ENCODE assay signal across 29 cellular contexts in the genomic region with DNA sequence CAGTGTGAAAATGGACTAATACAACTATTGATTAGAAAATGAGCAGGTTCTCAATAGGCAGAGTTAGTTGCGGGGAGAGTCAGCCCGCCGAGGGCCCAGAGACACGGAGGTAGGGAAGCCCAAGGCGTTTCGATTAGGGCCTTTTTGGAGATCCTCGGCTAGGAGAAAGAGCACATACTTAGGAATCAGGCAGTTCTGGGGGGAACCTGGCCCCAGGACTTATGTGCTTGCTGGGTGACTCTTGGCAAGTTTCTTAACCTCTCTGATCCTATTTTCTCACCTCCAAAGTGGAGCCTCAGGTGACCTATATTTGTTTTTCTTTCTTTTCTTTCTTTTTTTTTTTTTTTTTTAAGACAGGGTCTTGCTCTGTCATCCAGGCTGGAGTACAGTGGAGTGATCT.
"Had no signal": no experiment of that assay in that cellular context is flagged by ENCODE, and none has a peak within 500 bp of the region (broad histone marks: within the 10 kb centered on the region; RNA-seq: fewer than 3 reads in every experiment).

No MANE protein-coding gene starts in this region.

- H3K27me3 ChIP-seq: testis, thyroid gland, transverse colon, upper lobe of left lung, uterus, vagina had no signal

- H3K36me3 Mint-ChIP-seq: stimulated activated effector memory CD8-positive, alpha-beta T cell treated with anti-CD3 and anti-CD28 coated beads, Interleukin-12 subunit alpha, Interleukin-12 subunit beta, amount 100 ng/mL, for 72 hours; stimulated activated memory B cell treated with anti-CD40 and anti-IgM and Interleukin-4, amounts not matched to agents 10 μg/mL and 1 μg/mL and 100 μg/mL, for 72 hours; stimulated activated naive B cell treated with anti-CD40 and anti-IgM and Interleukin-4, amounts not matched to agents 10 μg/mL and 1 μg/mL and 100 μg/mL, for 72 hours; type B pancreatic cell had no signal

- H3K27ac Mint-ChIP-seq: stimulated activated effector memory CD8-positive, alpha-beta T cell treated with anti-CD3 and anti-CD28 coated beads, Interleukin-12 subunit alpha, Interleukin-12 subunit beta, amount 100 ng/mL, for 72 hours; stimulated activated memory B cell treated with anti-CD40 and anti-IgM and Interleukin-4, amounts not matched to agents 10 μg/mL and 1 μg/mL and 100 μg/mL, for 72 hours; stimulated activated naive B cell treated with anti-CD40 and anti-IgM and Interleukin-4, amounts not matched to agents 10 μg/mL and 1 μg/mL and 100 μg/mL, for 72 hours; stimulated activated naive CD8-positive, alpha-beta T cell treated with anti-CD3 and anti-CD28 coated beads, Interleukin-15, amount 100 ng/mL, for 72 hours; stimulated activated naive CD8-positive, alpha-beta T cell treated with anti-CD3 and anti-CD28 coated beads, Interleukin-15, Interleukin-2, amounts not matched to agents 100 ng/mL and 50 ng/mL, for 24 hours; type B pancreatic cell had no signal

- H3K36me3 ChIP-seq: stomach, suprapubic skin, thoracic aorta, thyroid gland, tibial artery, tibial nerve, transverse colon, upper lobe of left lung, upper lobe of right lung, uterus, vagina had no signal

- DNase-seq: stimulated activated CD4-positive, alpha-beta T cell treated with anti-CD3 and anti-CD28 coated beads, Interleukin-2, amount 100 ng/mL, for 48 hours; stimulated activated CD4-positive, alpha-beta T cell treated with anti-CD3 and anti-CD28 coated beads, Interleukin-4, amount 100 ng/mL, for 1 hour; stimulated activated CD4-positive, alpha-beta T cell treated with anti-CD3 and anti-CD28 coated beads, Interleukin-4, amount 100 ng/mL, for 24 hours; stimulated activated CD4-positive, alpha-beta T cell treated with anti-CD3 and anti-CD28 coated beads, Interleukin-4, amount 100 ng/mL, for 4 hours; stimulated activated CD8-positive, alpha-beta memory T cell treated with anti-CD3 and anti-CD28 coated beads, Interleukin-4, amount 100 ng/mL, for 48 hours; stimulated activated naive B cell treated with anti-CD40 and anti-IgM and Interleukin-4, amounts not matched to agents 10 μg/mL and 1 μg/mL and 100 μg/mL, for 72 hours; stimulated activated naive CD4-positive, alpha-beta T cell; stimulated activated naive CD4-positive, alpha-beta T cell treated with Interleukin-2 at 50 U/mL for 16 hours; stimulated activated naive CD8-positive, alpha-beta T cell treated with anti-CD3 and anti-CD28 coated beads, Interleukin-15, amount 100 ng/mL, for 72 hours; stimulated activated naive CD8-positive, alpha-beta T cell treated with anti-CD3 and anti-CD28 coated beads, Interleukin-15, Interleukin-2, amounts not matched to agents 100 U/mL and 50 U/mL, for 24 hours; stomach; substantia nigra; testis; thyroid gland; tibial artery; transverse colon; trophoblast cell; upper lobe of left lung; upper lobe of right lung; uterus had no signal

- H3K4me3 ChIP-seq: stomach, suprapubic skin, testis, thoracic aorta, thyroid gland, tibial artery, tibial nerve, transverse colon, upper lobe of left lung, upper lobe of right lung, uterus, vagina had no signal

- H3K9me3 Mint-ChIP-seq: stimulated activated effector memory CD8-positive, alpha-beta T cell treated with anti-CD3 and anti-CD28 coated beads, Interleukin-12 subunit alpha, Interleukin-12 subunit beta, amount 100 ng/mL, for 72 hours; stimulated activated naive B cell treated with anti-CD40 and anti-IgM and Interleukin-4, amounts not matched to agents 10 μg/mL and 1 μg/mL and 100 μg/mL, for 72 hours; stimulated activated naive CD8-positive, alpha-beta T cell treated with anti-CD3 and anti-CD28 coated beads, Interleukin-15, Interleukin-2, amounts not matched to agents 100 ng/mL and 50 ng/mL, for 24 hours; type B pancreatic cell had no signal

- H3K4me1 ChIP-seq: stomach, suprapubic skin, testis, thyroid gland, tibial artery, tibial nerve, transverse colon, upper lobe of left lung, upper lobe of right lung, uterus, vagina had no signal

- H3K4me1 Mint-ChIP-seq: stimulated activated effector memory CD8-positive, alpha-beta T cell treated with anti-CD3 and anti-CD28 coated beads, Interleukin-12 subunit alpha, Interleukin-12 subunit beta, amount 100 ng/mL, for 72 hours; stimulated activated memory B cell treated with anti-CD40 and anti-IgM and Interleukin-4, amounts not matched to agents 10 μg/mL and 1 μg/mL and 100 μg/mL, for 72 hours; stimulated activated naive B cell treated with anti-CD40 and anti-IgM and Interleukin-4, amounts not matched to agents 10 μg/mL and 1 μg/mL and 100 μg/mL, for 72 hours; stimulated activated naive CD8-positive, alpha-beta T cell treated with anti-CD3 and anti-CD28 coated beads, Interleukin-15, amount 100 ng/mL, for 72 hours had no signal

- H3K27me3 Mint-ChIP-seq: stimulated activated memory B cell treated with anti-CD40 and anti-IgM and Interleukin-4, amounts not matched to agents 10 μg/mL and 1 μg/mL and 100 μg/mL, for 72 hours; stimulated activated naive CD8-positive, alpha-beta T cell treated with anti-CD3 and anti-CD28 coated beads, Interleukin-15, amount 100 ng/mL, for 72 hours had no signal

- FAIRE-seq: urothelium cell line had no signal

- H3K27ac ChIP-seq: stomach, suprapubic skin, testis, thoracic aorta, thyroid gland, tibial artery, tibial nerve, transverse colon, upper lobe of left lung, upper lobe of right lung, uterus, vagina had no signal

- H3K9me3 ChIP-seq: stomach, suprapubic skin, testis, thoracic aorta, thyroid gland, tibial artery, tibial nerve, transverse colon, upper lobe of left lung, upper lobe of right lung, uterus, vagina had no signal

- ATAC-seq: stimulated activated effector memory CD8-positive, alpha-beta T cell treated with anti-CD3 and anti-CD28 coated beads, Interleukin-12 subunit alpha, Interleukin-12 subunit beta, amount 100 ng/mL, for 72 hours; stimulated activated memory B cell treated with anti-CD40 and anti-IgM and Interleukin-4, amounts not matched to agents 10 μg/mL and 1 μg/mL and 100 μg/mL, for 72 hours; stimulated activated naive B cell treated with anti-CD40 and anti-IgM and Interleukin-4, amounts not matched to agents 10 μg/mL and 1 μg/mL and 100 μg/mL, for 72 hours; stimulated activated naive CD8-positive, alpha-beta T cell treated with anti-CD3 and anti-CD28 coated beads, Interleukin-15, amount 100 ng/mL, for 72 hours; stimulated activated naive CD8-positive, alpha-beta T cell treated with anti-CD3 and anti-CD28 coated beads, Interleukin-15, Interleukin-2, amounts not matched to agents 100 U/mL and 50 U/mL, for 24 hours; upper lobe of right lung had no signal

- H3K4me3 Mint-ChIP-seq: stimulated activated effector memory CD8-positive, alpha-beta T cell treated with anti-CD3 and anti-CD28 coated beads, Interleukin-12 subunit alpha, Interleukin-12 subunit beta, amount 100 ng/mL, for 72 hours; stimulated activated memory B cell treated with anti-CD40 and anti-IgM and Interleukin-4, amounts not matched to agents 10 μg/mL and 1 μg/mL and 100 μg/mL, for 72 hours; stimulated activated naive B cell treated with anti-CD40 and anti-IgM and Interleukin-4, amounts not matched to agents 10 μg/mL and 1 μg/mL and 100 μg/mL, for 72 hours; stimulated activated naive CD8-positive, alpha-beta T cell treated with anti-CD3 and anti-CD28 coated beads, Interleukin-15, amount 100 ng/mL, for 72 hours; stimulated activated naive CD8-positive, alpha-beta T cell treated with anti-CD3 and anti-CD28 coated beads, Interleukin-15, Interleukin-2, amounts not matched to agents 100 ng/mL and 50 ng/mL, for 24 hours; type B pancreatic cell had no signal
